ENCODE assay signal across 13 cellular contexts in genomic region chr11:100639140-100639539, GRCh38. TPM values are rescaled to one million over a fixed set of nuclear protein-coding genes. Genes with fewer than 3 reads are reported as not detected.
DNase-seq lines count a peak whose midpoint lies in the region; ATAC-seq and TF ChIP-seq lines count a peak whose summit lies in the region.
"Had no signal": no experiment of that assay in that cellular context is flagged by ENCODE, and none has a peak within 500 bp of the region (broad histone marks: within the 10 kb centered on the region; RNA-seq: fewer than 3 reads in every experiment).

No MANE protein-coding gene starts in this region.

- no peak for TF ChIP-seq CTCF in AG04450 (IDR thresholded peaks at IDR 0.05; ENCODE audit: low read depth, low read length)
- no peak for TF ChIP-seq CTCF in neural crest cell (conservative IDR thresholded peaks at IDR 0.05)
- TF ChIP-seq CTCF in breast epithelium (IDR thresholded peaks at IDR 0.05) = no peak

- H3K4me1 Mint-ChIP-seq in neural crest cell = peaks cover 50% of the 10 kb centered on the region
- H3K4me1 Mint-ChIP-seq in activated CD8-positive, alpha-beta T cell treated with anti-CD3 and anti-CD28 coated beads, Interleukin-2, amount 10 ng/mL, durations not matched to agents 7 days and 5 days (ENCODE audit: low read depth) = no peaks in the 10 kb centered on the region

- H3K36me3 ChIP-seq in SJSA1 (no peaks in the 10 kb centered on the region), breast epithelium (no peaks in the 10 kb centered on the region)

- no peak overlapping the region for H3K4me3 ChIP-seq in AG04450 (ENCODE audit: low read depth, low read length)
- H3K4me3 ChIP-seq in SJSA1 = no peak overlapping the region
- no peak overlapping the region for H3K4me3 ChIP-seq in breast epithelium
- H3K4me3 ChIP-seq: SK-N-MC had no signal

- POLR2A ChIA-PET in AG04450 (lab: Yijun Ruan, JAX) = interaction anchor here (0.5 to 1.4 kb wide), 3 partner anchors 49 to 114 kb away, joined by 3 to 4 read pairs (median 3); no protein-coding TSS in a partner anchor
- POLR2A ChIA-PET in activated CD8-positive, alpha-beta T cell treated with anti-CD3 and anti-CD28 coated beads, Interleukin-2, amount 10 ng/mL, durations not matched to agents 7 days and 5 days (lab: Charles Lee) = no interaction called here

- H3K27me3 Mint-ChIP-seq in neural crest cell (ENCODE audit: low read depth) = no peaks in the 10 kb centered on the region
- no peaks in the 10 kb centered on the region for H3K27me3 Mint-ChIP-seq in activated CD8-positive, alpha-beta T cell treated with anti-CD3 and anti-CD28 coated beads, Interleukin-2, amount 10 ng/mL, durations not matched to agents 7 days and 5 days (ENCODE audit: low read depth)
- H3K27me3 Mint-ChIP-seq: activated T-cell treated with anti-CD3 and anti-CD28 coated beads, Interleukin-2, amount 50 U/mL, for 24 hours had no signal

- CTCF ChIA-PET in AG04450 (lab: Charles Lee) = interaction anchor here (0.6 to 2.2 kb wide), 3 partner anchors 44 to 292 kb away, joined by 3 to 8 read pairs (median 4); no protein-coding TSS in a partner anchor
- CTCF ChIA-PET in activated CD8-positive, alpha-beta T cell treated with anti-CD3 and anti-CD28 coated beads, Interleukin-2, amount 10 ng/mL, durations not matched to agents 7 days and 5 days (lab: Charles Lee) = no interaction called here

- H3K9me3 ChIP-seq in AG04450 (ENCODE audit: control insufficient read depth, insufficient read depth, low read length) (no peaks in the 10 kb centered on the region), SJSA1 (replicated peaks) (no peaks in the 10 kb centered on the region), breast epithelium (no peaks in the 10 kb centered on the region)

- peak overlapping the region; percentile 66 for H3K4me3 Mint-ChIP-seq in neural crest cell
- H3K4me3 Mint-ChIP-seq in activated CD8-positive, alpha-beta T cell treated with anti-CD3 and anti-CD28 coated beads, Interleukin-2, amount 10 ng/mL, durations not matched to agents 7 days and 5 days = no peak overlapping the region
- H3K4me3 Mint-ChIP-seq: activated T-cell treated with anti-CD3 and anti-CD28 coated beads, Interleukin-2, amount 50 U/mL, for 24 hours had no signal

- H3K4me1 ChIP-seq in SJSA1 (replicated peaks) (peaks cover 29% of the 10 kb centered on the region), breast epithelium (no peaks in the 10 kb centered on the region)

- peaks cover 10% of the 10 kb centered on the region for H3K9me3 Mint-ChIP-seq in neural crest cell
- H3K9me3 Mint-ChIP-seq in activated CD8-positive, alpha-beta T cell treated with anti-CD3 and anti-CD28 coated beads, Interleukin-2, amount 10 ng/mL, durations not matched to agents 7 days and 5 days (ENCODE audit: insufficient read depth) = no peaks in the 10 kb centered on the region

- H3K27ac Mint-ChIP-seq in neural crest cell (ENCODE audit: unreplicated experiment) = peak overlapping the region; percentile 76
- H3K27ac Mint-ChIP-seq in activated CD8-positive, alpha-beta T cell treated with anti-CD3 and anti-CD28 coated beads, Interleukin-2, amount 10 ng/mL, durations not matched to agents 7 days and 5 days = no peak overlapping the region
- H3K27ac Mint-ChIP-seq: activated T-cell treated with anti-CD3 and anti-CD28 coated beads, Interleukin-2, amount 50 U/mL, for 24 hours had no signal

- no peak for TF ChIP-seq POLR2A in breast epithelium (IDR thresholded peaks at IDR 0.05)

- H3K36me3 Mint-ChIP-seq in neural crest cell (ENCODE audit: low read depth) = no peaks in the 10 kb centered on the region
- H3K36me3 Mint-ChIP-seq in activated CD8-positive, alpha-beta T cell treated with anti-CD3 and anti-CD28 coated beads, Interleukin-2, amount 10 ng/mL, durations not matched to agents 7 days and 5 days (ENCODE audit: low read depth) = no peaks in the 10 kb centered on the region

- ATAC-seq in activated CD8-positive, alpha-beta T cell treated with anti-CD3 and anti-CD28 coated beads, Interleukin-2, amount 10 ng/mL, durations not matched to agents 7 days and 5 days = no peak

- peak overlapping the region; percentile 81 for H3K27ac ChIP-seq in AG04450 (ENCODE audit: low read depth, low read length)
- H3K27ac ChIP-seq in SJSA1 = peak overlapping the region; percentile 80
- peak overlapping the region in 1 of 2 donors; percentile 28 for H3K27ac ChIP-seq in breast epithelium
- H3K27ac ChIP-seq: SK-N-MC had no signal

- DNase-seq in AG04450 (ENCODE audit: low read depth, low spot score) = peak; percentile 51
- DNase-seq in SJSA1 (ENCODE audit: low read depth in 1 of 2, low spot score in 2 of 2) = peak; percentile 59 to 69
- DNase-seq in fibroblast of peridontal ligament (ENCODE audit: extremely low read depth) = peak; percentile 73
- peak; percentile 33 for DNase-seq in neural crest cell (ENCODE audit: low read depth, low spot score)
- DNase-seq in breast epithelium (ENCODE audit: low spot score in 2 of 2) = no peak
- DNase-seq in NCI-H1417 treated with DMSO at 0.1 percent for 48 hours (lab: John Stamatoyannopoulos, UW) = no peak
- DNase-seq in activated CD8-positive, alpha-beta T cell treated with anti-CD3 and anti-CD28 coated beads, Interleukin-2, amount 10 ng/mL, durations not matched to agents 7 days and 5 days = no peak
- DNase-seq in activated CD8-positive, alpha-beta memory T cell treated with anti-CD3 and anti-CD28 coated beads, Interleukin-2, amount 50 U/mL, for 48 hours = no peak
- DNase-seq: activated T-cell treated with anti-CD3 and anti-CD28 coated beads, Interleukin-2, amount 50 U/mL, for 24 hours; mammary epithelial cell; NCI-H1436 treated with DMSO at 0.1 percent for 48 hours; stimulated activated CD4-positive, alpha-beta T cell treated with anti-CD3 and anti-CD28 coated beads, Interleukin-2, amount 100 ng/mL, for 48 hours had no signal

- intact Hi-C loops in breast epithelium (cut with DNase I; ENCODE audit: low total_unique reads) = loop anchor here (2.0 kb wide), 1 partner anchor 58 kb away; no protein-coding TSS in a partner anchor

- H3K27me3 ChIP-seq in AG04450 (ENCODE audit: control insufficient read depth, insufficient read depth, low read length) = no peaks in the 10 kb centered on the region
- H3K27me3 ChIP-seq in SJSA1 (replicated peaks) = no peaks in the 10 kb centered on the region
- H3K27me3 ChIP-seq in breast epithelium = no peaks in the 10 kb centered on the region

RNA-seq across cellular contexts. Expression of gene ARHGAP42, which starts 47.9 kb away (rescaled TPM):
- 7.1 and 9.0 TPM in 2 replicates for polyA plus RNA-seq in AG04450 (2011; rRNA removed)
- 17.9 and 23.2 TPM in 2 replicates for polyA minus RNA-seq in AG04450 (2011; rRNA and poly(A)+ RNA removed)
- 17.2 and 20.3 TPM in 2 replicates for total RNA-seq in SJSA1 (2014; rRNA removed; shearing (Covaris generic))
- total RNA-seq in neural crest cell = 21.6 and 22.6 TPM in 2 replicates
- total RNA-seq in breast epithelium = 10 to 100 TPM; 14.6 to 26.7 (median 26.2) TPM
- total RNA-seq in activated CD8-positive, alpha-beta T cell treated with anti-CD3 and anti-CD28 coated beads, Interleukin-2, amount 10 ng/mL, durations not matched to agents 7 days and 5 days = under 1 TPM; 0.50 to 0.92 TPM

Comparison
In these comparisons a context has a peak if more than half of its experiments do, and no peak if none do; other contexts are left out.
1. DNase-seq: peak in AG04450 (single experiment), SJSA1 (2 of 2), fibroblast of peridontal ligament (single experiment) and neural crest cell (single experiment); none in breast epithelium (0 of 2), NCI-H1417 treated with DMSO at 0.1 percent for 48 hours (single experiment), activated CD8-positive, alpha-beta T cell treated with anti-CD3 and anti-CD28 coated beads, Interleukin-2, amount 10 ng/mL, durations not matched to agents 7 days and 5 days (single experiment) and activated CD8-positive, alpha-beta memory T cell treated with anti-CD3 and anti-CD28 coated beads, Interleukin-2, amount 50 U/mL, for 48 hours (single experiment).